24 cellular contexts compared by ENCODE assay signal in the genomic region with DNA sequence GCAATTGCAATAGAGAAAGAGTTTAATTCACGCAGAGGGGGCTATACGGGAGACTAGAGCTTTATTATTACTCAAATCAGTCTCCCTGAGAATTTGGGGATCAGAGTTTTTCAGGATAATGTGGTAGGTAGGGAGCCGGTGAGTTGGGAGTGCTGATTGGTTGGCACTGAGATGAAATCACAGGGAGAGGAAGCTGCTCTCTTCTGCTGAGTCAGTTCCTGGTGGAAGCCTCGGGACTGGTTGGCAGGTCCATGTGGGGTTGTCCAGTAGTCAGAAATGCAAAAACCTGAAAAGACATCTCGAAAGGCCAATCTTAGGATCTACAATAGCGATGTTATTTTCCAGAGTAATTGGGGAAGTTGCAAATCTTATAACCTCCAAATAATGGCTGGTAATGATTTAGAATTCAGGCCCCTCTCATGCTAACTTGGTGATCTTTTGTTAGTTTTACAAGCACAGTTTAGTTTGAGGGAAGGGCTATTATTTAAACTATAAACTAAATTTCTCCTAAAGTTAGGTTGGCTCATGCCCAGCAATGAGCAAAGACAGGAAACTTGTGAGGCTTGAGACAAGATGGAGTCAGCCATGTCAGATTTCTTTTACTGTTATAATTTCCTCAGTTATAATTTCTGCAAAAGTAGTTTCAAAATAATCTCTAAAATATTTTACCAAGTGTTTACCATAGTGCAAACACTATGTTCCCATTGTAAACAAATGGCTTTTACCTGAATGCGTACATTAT. TPM values are rescaled to one million over a fixed set of nuclear protein-coding genes. Genes with fewer than 3 reads are reported as not detected.
DNase-seq lines count a peak whose midpoint lies in the region; ATAC-seq and TF ChIP-seq lines count a peak whose summit lies in the region.
"Had no signal": no experiment of that assay in that cellular context is flagged by ENCODE, and none has a peak within 500 bp of the region (broad histone marks: within the 10 kb centered on the region; RNA-seq: fewer than 3 reads in every experiment).

No MANE protein-coding gene starts in this region.

- H3K27ac Mint-ChIP-seq in WTC11, result no peak overlapping the region
- no peak overlapping the region for H3K27ac Mint-ChIP-seq in activated CD4-positive, alpha-beta T cell treated with anti-CD3 and anti-CD28 coated beads, Interleukin-2, amount 10 ng/mL, durations not matched to agents 24 days and 14 days
- H3K27ac Mint-ChIP-seq: CD4-positive, alpha-beta T cell; IgD-negative memory B cell had no signal

- CTCF ChIA-PET in WTC11 (lab: Charles Lee), result no interaction called here

- no peaks in the 10 kb centered on the region for H3K36me3 Mint-ChIP-seq in WTC11
- H3K36me3 Mint-ChIP-seq in activated CD4-positive, alpha-beta T cell treated with anti-CD3 and anti-CD28 coated beads, Interleukin-2, amount 10 ng/mL, durations not matched to agents 24 days and 14 days (ENCODE audit: low read depth), result no peaks in the 10 kb centered on the region
- H3K36me3 Mint-ChIP-seq: IgD-negative memory B cell had no signal

- no peak for TF ChIP-seq CTCF in WTC11 (IDR thresholded peaks at IDR 0.05)

- intact Hi-C loops in activated CD4-positive, alpha-beta T cell treated with anti-CD3 and anti-CD28 coated beads, Interleukin-2, amount 10 ng/mL, durations not matched to agents 24 days and 14 days (cut with micrococcal nuclease), result no loop called here
- intact Hi-C loops in posterior cingulate gyrus (cut with DNase I), result no loop called here

- H3K4me1 Mint-ChIP-seq in WTC11, result peaks cover 8% of the 10 kb centered on the region; the same call in 1 of the 2 replicates
- no peaks in the 10 kb centered on the region for H3K4me1 Mint-ChIP-seq in activated CD4-positive, alpha-beta T cell treated with anti-CD3 and anti-CD28 coated beads, Interleukin-2, amount 10 ng/mL, durations not matched to agents 24 days and 14 days

- ATAC-seq in WTC11, result peak; percentile 65
- ATAC-seq: GM12878 had no signal

- POLR2A ChIA-PET in WTC11 (lab: Charles Lee), result no interaction called here

- H3K4me3 Mint-ChIP-seq in WTC11, result no peak overlapping the region
- no peak overlapping the region for H3K4me3 Mint-ChIP-seq in activated CD4-positive, alpha-beta T cell treated with anti-CD3 and anti-CD28 coated beads, Interleukin-2, amount 10 ng/mL, durations not matched to agents 24 days and 14 days
- H3K4me3 Mint-ChIP-seq: CD4-positive, alpha-beta T cell; IgD-negative memory B cell had no signal

- H3K9me3 Mint-ChIP-seq in WTC11, result peaks cover 9% of the 10 kb centered on the region
- no peaks in the 10 kb centered on the region for H3K9me3 Mint-ChIP-seq in activated CD4-positive, alpha-beta T cell treated with anti-CD3 and anti-CD28 coated beads, Interleukin-2, amount 10 ng/mL, durations not matched to agents 24 days and 14 days
- H3K9me3 Mint-ChIP-seq: CD4-positive, alpha-beta T cell had no signal

- H3K27me3 Mint-ChIP-seq in WTC11 (ENCODE audit: low read depth), result no peaks in the 10 kb centered on the region
- H3K27me3 Mint-ChIP-seq in activated CD4-positive, alpha-beta T cell treated with anti-CD3 and anti-CD28 coated beads, Interleukin-2, amount 10 ng/mL, durations not matched to agents 24 days and 14 days, result peaks cover 12% of the 10 kb centered on the region

- DNase-seq in Daoy (ENCODE audit: low read depth), result peak; percentile 9
- DNase-seq in M059J (ENCODE audit: low read depth), result peak; percentile 27
- no peak for DNase-seq in WTC11 (ENCODE audit: low spot score)
- peak; percentile 2 for DNase-seq in iris pigment epithelial cell (ENCODE audit: low read depth)
- no peak for DNase-seq in DMS153 (lab: John Stamatoyannopoulos, UW)
- DNase-seq in activated CD4-positive, alpha-beta T cell treated with anti-CD3 and anti-CD28 coated beads, Interleukin-2, amount 10 ng/mL, durations not matched to agents 24 days and 14 days, result no peak
- no peak for DNase-seq in posterior cingulate gyrus
- DNase-seq in stimulated activated CD4-positive, alpha-beta T cell treated with anti-CD3 and anti-CD28 coated beads, Interleukin-4, amount 100 ng/mL, for 4 hours, result no peak
- DNase-seq: ACHN; CD4-positive, alpha-beta T cell; COR-L47; DMS79 treated with DMSO at 0.1 percent for 48 hours; GOT3; Karpas-422; NCI-H1092; NCI-H146; NCI-H2029 treated with DMSO at 0.1 percent for 48 hours; NCI-H226; NCI-H510A treated with DMSO at 0.1 percent for 48 hours; NCI-H82; RPMI8226; SHP77 had no signal

TF ChIP-seq in WTC11, 78 proteins besides CTCF, POLR2A, EP300 and RAD21:
- TF ChIP-seq MXD4 (CRISPR knock-in tag; IDR thresholded peaks at IDR 0.05; ENCODE audit: borderline replicate concordance) (no peak), NFE2L1 (CRISPR knock-in tag; IDR thresholded peaks at IDR 0.05) (0 out of 2 replicates have a peak, but pooled peaks have one; percentile 16)

RNA-seq across cellular contexts. Expression of a gene that starts 39.4 kb away (rescaled TPM):
- 36.2 and 49.9 TPM in 2 replicates for total RNA-seq in Daoy (2014; rRNA removed; shearing (Covaris generic))
- 22.8 and 29.7 TPM in 2 replicates for total RNA-seq in M059J (2014; rRNA removed; shearing (Covaris generic))
- total RNA-seq in WTC11 (2021), result 66.0 to 77.2 TPM (median 71.1 TPM) in 3 replicates
- 25.8 and 26.3 TPM in 2 replicates for total RNA-seq in activated CD4-positive, alpha-beta T cell treated with anti-CD3 and anti-CD28 coated beads, Interleukin-2, amount 10 ng/mL, durations not matched to agents 24 days and 14 days

Comparison
In these comparisons a context has a peak if more than half of its experiments do, and no peak if none do; other contexts are left out.
1. DNase-seq: peak in Daoy (single experiment), M059J (single experiment) and iris pigment epithelial cell (single experiment); none in WTC11 (single experiment), DMS153 (single experiment), activated CD4-positive, alpha-beta T cell treated with anti-CD3 and anti-CD28 coated beads, Interleukin-2, amount 10 ng/mL, durations not matched to agents 24 days and 14 days (single experiment), posterior cingulate gyrus (0 of 10) and stimulated activated CD4-positive, alpha-beta T cell treated with anti-CD3 and anti-CD28 coated beads, Interleukin-4, amount 100 ng/mL, for 4 hours (0 of 2).